In genomic region chr4:38822748-38823303, GRCh38 we compare ENCODE assay signal across 23 cellular contexts. TPM values are rescaled to one million over a fixed set of nuclear protein-coding genes. Genes with fewer than 3 reads are reported as not detected.
DNase-seq lines count a peak whose midpoint lies in the region; ATAC-seq, FAIRE-seq and TF ChIP-seq lines count a peak whose summit lies in the region.
"Had no signal": no experiment of that assay in that cellular context is flagged by ENCODE, and none has a peak within 500 bp of the region (broad histone marks: within the 10 kb centered on the region; RNA-seq: fewer than 3 reads in every experiment).

No MANE protein-coding gene starts in this region.

- H3K4me3 ChIP-seq in SJCRH30, result no peak overlapping the region
- H3K4me3 ChIP-seq: BLaER1, GM23248 had no signal

- no peak for ATAC-seq in activated B cell treated with CpG ODN at 0.5 μM for 24 hours (ENCODE audit: low read depth)
- ATAC-seq in memory B cell (ENCODE audit: low read depth), result no peak
- ATAC-seq in stimulated activated naive CD8-positive, alpha-beta T cell treated with anti-CD3 and anti-CD28 coated beads, Interleukin-15, amount 100 ng/mL, for 72 hours, result no peak
- ATAC-seq: CD8-positive, alpha-beta T cell; HCT116 had no signal

- H3K27ac Mint-ChIP-seq in activated B cell treated with CpG ODN at 0.5 μM for 24 hours (peak overlapping the region; percentile 10), memory B cell (peak overlapping the region; percentile 69)
- H3K27ac Mint-ChIP-seq in stimulated activated naive CD8-positive, alpha-beta T cell treated with anti-CD3 and anti-CD28 coated beads, Interleukin-15, amount 100 ng/mL, for 72 hours, result no peak overlapping the region
- H3K27ac Mint-ChIP-seq: CD4-positive, CD25-positive, alpha-beta regulatory T cell; CD8-positive, alpha-beta T cell; H9 had no signal

- intact Hi-C loops in activated B cell treated with CpG ODN at 0.5 μM for 24 hours (cut with micrococcal nuclease), result no loop called here

- no peaks in the 10 kb centered on the region for H3K27me3 Mint-ChIP-seq in activated B cell treated with CpG ODN at 0.5 μM for 24 hours
- no peaks in the 10 kb centered on the region for H3K27me3 Mint-ChIP-seq in memory B cell
- H3K27me3 Mint-ChIP-seq in stimulated activated naive CD8-positive, alpha-beta T cell treated with anti-CD3 and anti-CD28 coated beads, Interleukin-15, amount 100 ng/mL, for 72 hours, result no peaks in the 10 kb centered on the region

- POLR2A ChIA-PET in activated B cell treated with CpG ODN at 0.5 μM for 24 hours (lab: Charles Lee), result interaction anchor here (0.8 to 1.4 kb wide), 2 partner anchors 9 kb away, joined by 3 read pairs; no protein-coding TSS in a partner anchor

- TF ChIP-seq CTCF in activated B cell treated with CpG ODN at 0.5 μM for 24 hours (IDR thresholded peaks at IDR 0.05), result no peak

- DNase-seq in ELR (ENCODE audit: low read depth), result peak; percentile 20
- peak; percentile 9 for DNase-seq in OCI-M1 (lab: John Stamatoyannopoulos, UW)
- DNase-seq in activated B cell treated with CpG ODN at 0.5 μM for 24 hours, result no peak
- DNase-seq in memory B cell (ENCODE audit: low spot score in 2 of 2), result no peak
- no peak for DNase-seq in SJCRH30
- no peak for DNase-seq in NCI-H128 (lab: John Stamatoyannopoulos, UW; ENCODE audit: unreplicated experiment)
- no peak for DNase-seq in stimulated activated naive CD8-positive, alpha-beta T cell treated with anti-CD3 and anti-CD28 coated beads, Interleukin-15, amount 100 ng/mL, for 72 hours
- DNase-seq in GM12892 (ENCODE audit: insufficient read length), result no peak
- DNase-seq: 8988T; Caco-2; CD4-positive, CD25-positive, alpha-beta regulatory T cell; CD8-positive, alpha-beta T cell; DMS153; DND-41; GDM1; GM23248; H9 had no signal

- no peaks in the 10 kb centered on the region for H3K9me3 ChIP-seq in SJCRH30 (replicated peaks)
- H3K9me3 ChIP-seq: Caco-2 had no signal

- H3K9me3 Mint-ChIP-seq in activated B cell treated with CpG ODN at 0.5 μM for 24 hours, result peaks cover 11% of the 10 kb centered on the region
- peaks cover 10% of the 10 kb centered on the region for H3K9me3 Mint-ChIP-seq in memory B cell
- H3K9me3 Mint-ChIP-seq in stimulated activated naive CD8-positive, alpha-beta T cell treated with anti-CD3 and anti-CD28 coated beads, Interleukin-15, amount 100 ng/mL, for 72 hours, result peaks cover 22 to 27% of the 10 kb centered on the region in 2 donors

- H3K27me3 ChIP-seq in SJCRH30, result no peaks in the 10 kb centered on the region
- H3K27me3 ChIP-seq: BLaER1 had no signal

- H3K4me3 Mint-ChIP-seq in activated B cell treated with CpG ODN at 0.5 μM for 24 hours, result no peak overlapping the region
- no peak overlapping the region for H3K4me3 Mint-ChIP-seq in memory B cell
- no peak overlapping the region for H3K4me3 Mint-ChIP-seq in stimulated activated naive CD8-positive, alpha-beta T cell treated with anti-CD3 and anti-CD28 coated beads, Interleukin-15, amount 100 ng/mL, for 72 hours
- H3K4me3 Mint-ChIP-seq: CD4-positive, CD25-positive, alpha-beta regulatory T cell; CD8-positive, alpha-beta T cell; H9 had no signal

- FAIRE-seq in GM12892 (lab: Jason Lieb, UNC), result no peak
- FAIRE-seq: GM19239, H1 had no signal

- no peaks in the 10 kb centered on the region for H3K4me1 ChIP-seq in SJCRH30
- H3K4me1 ChIP-seq: BLaER1, Caco-2 had no signal

- H3K4me1 Mint-ChIP-seq in activated B cell treated with CpG ODN at 0.5 μM for 24 hours (peaks cover 41% of the 10 kb centered on the region), memory B cell (peaks cover 42% of the 10 kb centered on the region)
- peaks cover 25% of the 10 kb centered on the region for H3K4me1 Mint-ChIP-seq in stimulated activated naive CD8-positive, alpha-beta T cell treated with anti-CD3 and anti-CD28 coated beads, Interleukin-15, amount 100 ng/mL, for 72 hours
- H3K4me1 Mint-ChIP-seq: H9 had no signal

- no peak overlapping the region for H3K27ac ChIP-seq in SJCRH30
- H3K27ac ChIP-seq: BLaER1, C4-2B, GM23248 had no signal

- no peaks in the 10 kb centered on the region for H3K36me3 ChIP-seq in SJCRH30
- H3K36me3 ChIP-seq: BLaER1 had no signal

- H3K36me3 Mint-ChIP-seq in activated B cell treated with CpG ODN at 0.5 μM for 24 hours (ENCODE audit: low read depth) (peaks cover 52% of the 10 kb centered on the region), memory B cell (peaks cover 43% of the 10 kb centered on the region)
- H3K36me3 Mint-ChIP-seq: CD8-positive, alpha-beta T cell had no signal

- TF ChIP-seq POLR2A in GM12892 (IDR thresholded peaks at IDR 0.05; ENCODE audit: low read depth, low read length), result no peak

- CTCF ChIA-PET in activated B cell treated with CpG ODN at 0.5 μM for 24 hours (lab: Charles Lee), result interaction anchor here (0.7 kb wide), 1 partner anchor 688 kb away, joined by 3 read pairs; no protein-coding TSS in a partner anchor

RNA-seq across cellular contexts. Expression of gene TLR1, which starts 18.2 kb away (rescaled TPM):
- total RNA-seq in activated B cell treated with CpG ODN at 0.5 μM for 24 hours, result 39.6 and 43.0 TPM in 2 replicates
- 0.53 and 0.61 TPM in 2 replicates for total RNA-seq in SJCRH30 (2014; rRNA removed; shearing (Covaris generic))
- 15.9 TPM for polyA plus RNA-seq in GM12892 (2012; ENCODE audit: missing spikeins)
- total RNA-seq: Caco-2, GM23248, H1, H9 had no signal
- polyA plus RNA-seq: H1 had no signal

RNA-seq across cellular contexts. Expression of gene TLR6, which starts 33.8 kb away (rescaled TPM):
- total RNA-seq in activated B cell treated with CpG ODN at 0.5 μM for 24 hours, result 59.1 and 64.7 TPM in 2 replicates
- 0.20 and 0.51 TPM in 2 replicates for total RNA-seq in SJCRH30 (2014; rRNA removed; shearing (Covaris generic))
- 15.0 TPM for polyA plus RNA-seq in GM12892 (2012; ENCODE audit: missing spikeins)
- total RNA-seq: Caco-2 had no signal

RNA-seq across cellular contexts. Expression of gene TLR10, which starts 40.0 kb away (rescaled TPM):
- 92.0 and 107 TPM in 2 replicates for total RNA-seq in activated B cell treated with CpG ODN at 0.5 μM for 24 hours
- total RNA-seq in SJCRH30 (2014; rRNA removed; shearing (Covaris generic)), result not detected in 2 replicates
- polyA plus RNA-seq in GM12892 (2012; ENCODE audit: missing spikeins), result 64.3 TPM
- total RNA-seq: A673, Caco-2, GM23248, H1, H9 had no signal
- polyA plus RNA-seq: GM23248, H1 had no signal

RNA-seq across cellular contexts. Expression of gene FAM114A1, which starts 44.8 kb away (rescaled TPM):
- 3.3 and 4.5 TPM in 2 replicates for total RNA-seq in activated B cell treated with CpG ODN at 0.5 μM for 24 hours
- 53.3 and 55.9 TPM in 2 replicates for total RNA-seq in SJCRH30 (2014; rRNA removed; shearing (Covaris generic))
- polyA plus RNA-seq in GM12892 (2012; ENCODE audit: missing spikeins), result 3.9 TPM
- total RNA-seq: CD4-positive, CD25-positive, alpha-beta regulatory T cell; CD8-positive, alpha-beta T cell had no signal
- polyA plus RNA-seq: CD4-positive, CD25-positive, alpha-beta regulatory T cell had no signal

Comparison
In these comparisons a context has a peak if more than half of its experiments do, and no peak if none do; other contexts are left out.
1. DNase-seq: peak in ELR (single experiment) and OCI-M1 (single experiment); none in activated B cell treated with CpG ODN at 0.5 μM for 24 hours (single experiment), memory B cell (0 of 2), SJCRH30 (0 of 2), NCI-H128 (single experiment), stimulated activated naive CD8-positive, alpha-beta T cell treated with anti-CD3 and anti-CD28 coated beads, Interleukin-15, amount 100 ng/mL, for 72 hours (0 of 2) and GM12892 (single experiment).
2. H3K27ac Mint-ChIP-seq: peak in activated B cell treated with CpG ODN at 0.5 μM for 24 hours (single experiment) and memory B cell (single experiment); none in stimulated activated naive CD8-positive, alpha-beta T cell treated with anti-CD3 and anti-CD28 coated beads, Interleukin-15, amount 100 ng/mL, for 72 hours (0 of 2).
3. RNA of gene TLR1, which starts 18.2 kb away (total RNA-seq): 39.6 to 43.0 TPM in activated B cell treated with CpG ODN at 0.5 μM for 24 hours; 0.53 to 0.61 TPM in SJCRH30; every median in the first group is over 10 times any median in the second.
4. RNA of gene TLR6, which starts 33.8 kb away (total RNA-seq): 59.1 to 64.7 TPM in activated B cell treated with CpG ODN at 0.5 μM for 24 hours; 0.20 to 0.51 TPM in SJCRH30; every median in the first group is over 10 times any median in the second.
5. RNA of gene TLR10, which starts 40.0 kb away (total RNA-seq): 92.0 to 107 TPM in activated B cell treated with CpG ODN at 0.5 μM for 24 hours; not detected in SJCRH30; every median in the first group is over 10 times any median in the second.